ENCODE assay signal across 23 cellular contexts in genomic region chr3:164113406-164114332, GRCh38.
"Had no signal": no experiment of that assay in that cellular context is flagged by ENCODE, and none has a peak within 500 bp of the region (broad histone marks: within the 10 kb centered on the region; RNA-seq: fewer than 3 reads in every experiment).

No MANE protein-coding gene starts in this region.

- H3K9me3 ChIP-seq: neutrophil, ovary, suprapubic skin, tibial artery, upper lobe of right lung had no signal

- H3K4me3 ChIP-seq: ovary, sigmoid colon, suprapubic skin, tibial artery, upper lobe of right lung had no signal

- H3K27ac ChIP-seq: epithelial cell of prostate, neutrophil, ovary, sigmoid colon, suprapubic skin, tibial artery, upper lobe of right lung had no signal

- ATAC-seq: activated CD8-positive, alpha-beta memory T cell treated with anti-CD3 and anti-CD28 coated beads, Interleukin-2, amount 10 ng/mL, durations not matched to agents 7 days and 5 days; activated CD8-positive, alpha-beta T cell treated with anti-CD3 and anti-CD28 coated beads, Interleukin-2, amount 10 ng/mL, durations not matched to agents 7 days and 5 days; activated T-cell treated with anti-CD3 and anti-CD28 coated beads, Interleukin-2, amount 50 U/mL, for 72 hours; left cardiac atrium; left ventricle myocardium superior; upper lobe of right lung had no signal

- H3K4me1 ChIP-seq: sigmoid colon, suprapubic skin, tibial artery, upper lobe of right lung had no signal

- H3K27me3 ChIP-seq: neutrophil, ovary, sigmoid colon, suprapubic skin, tibial artery, upper lobe of right lung had no signal

- DNase-seq: activated B cell treated with CpG ODN at 0.5 μM for 24 hours; activated CD4-positive, alpha-beta T cell treated with anti-CD3 and anti-CD28 coated beads, Interleukin-2, amount 50 U/mL, for 1 hour; activated CD8-positive, alpha-beta memory T cell treated with anti-CD3 and anti-CD28 coated beads, Interleukin-2, amount 10 ng/mL, durations not matched to agents 7 days and 5 days; activated CD8-positive, alpha-beta T cell treated with anti-CD3 and anti-CD28 coated beads, Interleukin-2, amount 10 ng/mL, durations not matched to agents 7 days and 5 days; activated naive CD4-positive, alpha-beta T cell; activated T-cell treated with anti-CD3 and anti-CD28 coated beads, Interleukin-2, amount 50 U/mL, for 72 hours; dermis blood vessel endothelial cell; effector CD4-positive, alpha-beta T cell; left cardiac atrium; left ventricle myocardium superior; mammary epithelial cell; naive B cell; nephron progenitor cell; ovary; sigmoid colon; small intestine; stimulated activated CD4-positive, alpha-beta T cell treated with anti-CD3 and anti-CD28 coated beads, Interleukin-4, amount 100 ng/mL, for 4 hours; stimulated activated naive CD4-positive, alpha-beta T cell; tibial artery; upper lobe of right lung had no signal

- H3K36me3 ChIP-seq: neutrophil, ovary, sigmoid colon, suprapubic skin, tibial artery, upper lobe of right lung had no signal
